In the genomic region with DNA sequence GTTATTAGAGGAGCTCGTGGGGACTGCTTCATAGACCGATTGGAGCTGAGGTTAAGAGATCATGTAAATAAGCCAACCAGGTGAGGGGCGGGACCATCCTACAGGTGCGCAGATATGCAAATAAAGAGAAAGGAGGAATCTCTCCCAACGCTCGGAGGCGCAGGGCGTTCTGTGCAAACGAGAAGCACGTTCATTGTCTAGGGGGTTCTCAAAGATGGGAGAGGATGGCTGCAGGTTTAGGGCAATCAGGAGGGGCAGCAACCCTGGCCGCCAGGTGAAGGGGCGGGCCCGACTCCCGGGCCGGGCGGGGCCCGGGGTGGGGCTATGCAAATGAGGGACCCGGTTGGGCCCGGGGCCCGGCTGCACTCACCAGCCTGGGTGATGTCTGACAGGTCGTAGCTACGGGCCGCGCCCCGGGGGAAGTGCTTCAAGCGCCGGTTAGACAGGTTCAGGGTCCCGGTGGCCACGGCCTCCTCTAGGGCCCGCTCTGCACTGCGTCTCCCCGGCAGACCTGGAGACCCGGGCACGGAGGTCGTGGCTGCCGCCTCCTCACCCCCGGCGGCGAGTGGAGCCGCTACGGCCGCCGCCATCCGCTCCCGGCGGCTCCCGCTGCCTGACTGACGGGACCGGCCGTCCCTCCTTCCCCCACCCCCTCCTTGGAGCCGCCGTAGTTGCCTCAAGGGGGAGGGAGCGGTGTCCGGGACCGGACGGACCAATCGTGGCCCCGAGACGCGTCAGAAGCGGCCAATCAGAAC, we compare ENCODE assay signal across 1 cellular context.
A peak's percentile ranks its signal among the peaks of the same experiment; 100 is the strongest.
TF ChIP-seq lines count a peak whose summit lies in the region.

A gene with protein sequence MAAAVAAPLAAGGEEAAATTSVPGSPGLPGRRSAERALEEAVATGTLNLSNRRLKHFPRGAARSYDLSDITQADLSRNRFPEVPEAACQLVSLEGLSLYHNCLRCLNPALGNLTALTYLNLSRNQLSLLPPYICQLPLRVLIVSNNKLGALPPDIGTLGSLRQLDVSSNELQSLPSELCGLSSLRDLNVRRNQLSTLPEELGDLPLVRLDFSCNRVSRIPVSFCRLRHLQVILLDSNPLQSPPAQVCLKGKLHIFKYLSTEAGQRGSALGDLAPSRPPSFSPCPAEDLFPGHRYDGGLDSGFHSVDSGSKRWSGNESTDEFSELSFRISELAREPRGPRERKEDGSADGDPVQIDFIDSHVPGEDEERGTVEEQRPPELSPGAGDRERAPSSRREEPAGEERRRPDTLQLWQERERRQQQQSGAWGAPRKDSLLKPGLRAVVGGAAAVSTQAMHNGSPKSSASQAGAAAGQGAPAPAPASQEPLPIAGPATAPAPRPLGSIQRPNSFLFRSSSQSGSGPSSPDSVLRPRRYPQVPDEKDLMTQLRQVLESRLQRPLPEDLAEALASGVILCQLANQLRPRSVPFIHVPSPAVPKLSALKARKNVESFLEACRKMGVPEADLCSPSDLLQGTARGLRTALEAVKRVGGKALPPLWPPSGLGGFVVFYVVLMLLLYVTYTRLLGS (minus strand): TSS at position 619 of the 755 bp plus-strand sequence. CDS start 29 bp downstream, at position 590.

TF ChIP-seq in HEK293, 187 proteins besides CTCF, POLR2A, EP300 and RAD21 (continued from another document and continues in another):
- TF ChIP-seq, protein P1, sequence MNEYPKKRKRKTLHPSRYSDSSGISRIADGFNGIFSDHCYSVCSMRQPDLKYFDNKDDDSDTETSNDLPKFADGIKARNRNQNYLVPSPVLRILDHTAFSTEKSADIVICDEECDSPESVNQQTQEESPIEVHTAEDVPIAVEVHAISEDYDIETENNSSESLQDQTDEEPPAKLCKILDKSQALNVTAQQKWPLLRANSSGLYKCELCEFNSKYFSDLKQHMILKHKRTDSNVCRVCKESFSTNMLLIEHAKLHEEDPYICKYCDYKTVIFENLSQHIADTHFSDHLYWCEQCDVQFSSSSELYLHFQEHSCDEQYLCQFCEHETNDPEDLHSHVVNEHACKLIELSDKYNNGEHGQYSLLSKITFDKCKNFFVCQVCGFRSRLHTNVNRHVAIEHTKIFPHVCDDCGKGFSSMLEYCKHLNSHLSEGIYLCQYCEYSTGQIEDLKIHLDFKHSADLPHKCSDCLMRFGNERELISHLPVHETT (tag by site-specific recombination; IDR thresholded peaks at IDR 0.05): peak; percentile 83; the same call in 1 of the 2 replicates
- TF ChIP-seq KLF1 (tag by site-specific recombination; IDR thresholded peaks at IDR 0.05) (peak; percentile 82), SALL2 (tag by site-specific recombination; IDR thresholded peaks at IDR 0.05; ENCODE audit: borderline replicate concordance) (no peak), SCRT1 (tag by site-specific recombination; IDR thresholded peaks at IDR 0.05; ENCODE audit: borderline replicate concordance) (peak; percentile 92), ZNF510 (tag by site-specific recombination; IDR thresholded peaks at IDR 0.05; ENCODE audit: insufficient replicate concordance) (no peak), ZNF23 (tag by site-specific recombination; IDR thresholded peaks at IDR 0.05; ENCODE audit: borderline replicate concordance) (no peak), ZNF114 (tag by site-specific recombination; IDR thresholded peaks at IDR 0.05) (no peak), ZNF548 (tag by site-specific recombination; IDR thresholded peaks at IDR 0.05) (no peak), ZSCAN23 (tag by site-specific recombination; IDR thresholded peaks at IDR 0.05) (peak; percentile 80; the same call in 1 of the 2 replicates), BCL11B (tag by site-specific recombination; IDR thresholded peaks at IDR 0.05; ENCODE audit: low read depth) (no peak), MYNN (tag by site-specific recombination; IDR thresholded peaks at IDR 0.05; ENCODE audit: borderline replicate concordance) (peak; percentile 20; the same call in 1 of the 2 replicates), ZNF558 (tag by site-specific recombination; IDR thresholded peaks at IDR 0.05) (no peak), TCF7L2 (IDR thresholded peaks at IDR 0.05; ENCODE audit: borderline replicate concordance, low read depth, low read length) (no peak), GLI4 (tag by site-specific recombination; IDR thresholded peaks at IDR 0.05) (peak; percentile 82; the same call in 1 of the 2 replicates), ZNF791 (tag by site-specific recombination; IDR thresholded peaks at IDR 0.05) (no peak), ZNF658 (tag by site-specific recombination; IDR thresholded peaks at IDR 0.05) (no peak), EGR2 (tag by site-specific recombination; IDR thresholded peaks at IDR 0.05; ENCODE audit: low read depth) (no peak), ZNF214 (tag by site-specific recombination; IDR thresholded peaks at IDR 0.05; ENCODE audit: borderline replicate concordance) (no peak), ZBTB48 (tag by site-specific recombination; IDR thresholded peaks at IDR 0.05) (no peak), ZBTB11 (tag by site-specific recombination; conservative IDR thresholded peaks at IDR 0.05; ENCODE audit: low read depth) (peak; percentile 48; the same call in 1 of the 2 replicates), ZBTB8A (tag by site-specific recombination; IDR thresholded peaks at IDR 0.05) (0 out of 2 replicates have a peak, but pooled peaks have one; percentile 20), ZNF37A (tag by site-specific recombination; IDR thresholded peaks at IDR 0.05) (no peak), ZSCAN16 (tag by site-specific recombination; IDR thresholded peaks at IDR 0.05) (0 out of 2 replicates have a peak, but pooled peaks have one; percentile 58), ZNF610 (tag by site-specific recombination; IDR thresholded peaks at IDR 0.05; ENCODE audit: borderline replicate concordance) (peak; percentile 92; the same call in 1 of the 2 replicates), REPIN1 (tag by site-specific recombination; IDR thresholded peaks at IDR 0.05; ENCODE audit: low read depth) (peak; percentile 90; the same call in 1 of the 2 replicates), ZBTB17 (tag by site-specific recombination; IDR thresholded peaks at IDR 0.05) (peak; percentile 79), ZNF626 (tag by site-specific recombination; IDR thresholded peaks at IDR 0.05) (no peak), ZNF155 (tag by site-specific recombination; IDR thresholded peaks at IDR 0.05) (no peak), GLIS2 (tag by site-specific recombination; IDR thresholded peaks at IDR 0.05) (no peak), ZNF704 (tag by site-specific recombination; IDR thresholded peaks at IDR 0.05) (no peak; the same call in 1 of the 2 replicates), ZXDB (tag by site-specific recombination; IDR thresholded peaks at IDR 0.05) (peak; percentile 3), KLF16 (tag by site-specific recombination; IDR thresholded peaks at IDR 0.05) (peak; percentile 96), ZNF776 (tag by site-specific recombination; IDR thresholded peaks at IDR 0.05; ENCODE audit: borderline replicate concordance) (no peak), ZNF571 (tag by site-specific recombination; IDR thresholded peaks at IDR 0.05) (no peak), REST (tag by site-specific recombination; IDR thresholded peaks at IDR 0.05) (no peak; the same call in 1 of the 2 replicates), ZNF10 (tag by site-specific recombination; IDR thresholded peaks at IDR 0.05) (0 out of 2 replicates have a peak, but pooled peaks have one; percentile 56), ZNF221 (tag by site-specific recombination; IDR thresholded peaks at IDR 0.05; ENCODE audit: borderline replicate concordance) (no peak), ZNF585B (tag by site-specific recombination; IDR thresholded peaks at IDR 0.05) (no peak), ZNF202 (tag by site-specific recombination; IDR thresholded peaks at IDR 0.05; ENCODE audit: borderline replicate concordance) (no peak), ZNF302 (tag by site-specific recombination; IDR thresholded peaks at IDR 0.05; ENCODE audit: low read depth) (no peak), BCL11A (tag by site-specific recombination; IDR thresholded peaks at IDR 0.05; ENCODE audit: low read depth) (no peak), ZFHX2 (tag by site-specific recombination; conservative IDR thresholded peaks at IDR 0.05) (peak; percentile 46; the same call in 1 of the 2 replicates)
- TF ChIP-seq, protein P2, sequence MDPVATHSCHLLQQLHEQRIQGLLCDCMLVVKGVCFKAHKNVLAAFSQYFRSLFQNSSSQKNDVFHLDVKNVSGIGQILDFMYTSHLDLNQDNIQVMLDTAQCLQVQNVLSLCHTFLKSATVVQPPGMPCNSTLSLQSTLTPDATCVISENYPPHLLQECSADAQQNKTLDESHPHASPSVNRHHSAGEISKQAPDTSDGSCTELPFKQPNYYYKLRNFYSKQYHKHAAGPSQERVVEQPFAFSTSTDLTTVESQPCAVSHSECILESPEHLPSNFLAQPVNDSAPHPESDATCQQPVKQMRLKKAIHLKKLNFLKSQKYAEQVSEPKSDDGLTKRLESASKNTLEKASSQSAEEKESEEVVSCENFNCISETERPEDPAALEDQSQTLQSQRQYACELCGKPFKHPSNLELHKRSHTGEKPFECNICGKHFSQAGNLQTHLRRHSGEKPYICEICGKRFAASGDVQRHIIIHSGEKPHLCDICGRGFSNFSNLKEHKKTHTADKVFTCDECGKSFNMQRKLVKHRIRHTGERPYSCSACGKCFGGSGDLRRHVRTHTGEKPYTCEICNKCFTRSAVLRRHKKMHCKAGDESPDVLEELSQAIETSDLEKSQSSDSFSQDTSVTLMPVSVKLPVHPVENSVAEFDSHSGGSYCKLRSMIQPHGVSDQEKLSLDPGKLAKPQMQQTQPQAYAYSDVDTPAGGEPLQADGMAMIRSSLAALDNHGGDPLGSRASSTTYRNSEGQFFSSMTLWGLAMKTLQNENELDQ (tag by site-specific recombination; IDR thresholded peaks at IDR 0.05; ENCODE audit: low read depth): no peak
